11 cellular contexts compared by ENCODE assay signal in genomic region chr2:207162319-207162718, GRCh38. TPM values are rescaled to one million over a fixed set of nuclear protein-coding genes. Genes with fewer than 3 reads are reported as not detected.
DNase-seq lines count a peak whose midpoint lies in the region; ATAC-seq and TF ChIP-seq lines count a peak whose summit lies in the region.
"Had no signal": no experiment of that assay in that cellular context is flagged by ENCODE, and none has a peak within 500 bp of the region (broad histone marks: within the 10 kb centered on the region; RNA-seq: fewer than 3 reads in every experiment).

No MANE protein-coding gene starts in this region.

- H3K27me3 ChIP-seq in gastrocnemius medialis: peaks cover 0 to 9% (median 0%) of the 10 kb centered on the region in 3 donors

- no peaks in the 10 kb centered on the region for H3K36me3 ChIP-seq in gastrocnemius medialis

- H3K4me3 ChIP-seq in fibroblast of the aortic adventitia (ENCODE audit: low read depth, low read length): peak overlapping the region; percentile 71
- peak overlapping the region; percentile 71 to 90 (median 78) for H3K4me3 ChIP-seq in gastrocnemius medialis

- intact Hi-C loops in gastrocnemius medialis (cut with DNase I; ENCODE audit: low total_unique reads) (loop anchor here (5.0 to 10.0 kb wide), 3 partner anchors 70 to 178 kb away; no protein-coding TSS in a partner anchor), posterior cingulate gyrus (cut with DNase I) (loop anchor here (5.0 to 10.0 kb wide), 4 partner anchors 48 to 360 kb away; no protein-coding TSS in a partner anchor)

- peaks cover 37 to 58% of the 10 kb centered on the region in 2 donors for H3K4me1 ChIP-seq in gastrocnemius medialis

- peak overlapping the region; percentile 97 to 100 (median 100) for H3K27ac ChIP-seq in gastrocnemius medialis
- H3K27ac ChIP-seq: HL-60 had no signal

- DNase-seq in ELR (ENCODE audit: low read depth) (peak; percentile 55), fibroblast of the aortic adventitia (ENCODE audit: low read depth) (peak; percentile 70), gastrocnemius medialis (no peak), posterior cingulate gyrus (no peak), NCI-H774 (lab: John Stamatoyannopoulos, UW) (no peak)
- DNase-seq in activated CD4-positive, CD25-positive, alpha-beta regulatory T cell (lab: John Stamatoyannopoulos, UW): no peak

- no peaks in the 10 kb centered on the region for H3K9me3 ChIP-seq in gastrocnemius medialis

- no peak for TF ChIP-seq POLR2A in gastrocnemius medialis (IDR thresholded peaks at IDR 0.05)

- in situ Hi-C loops in gastrocnemius medialis (cut with MboI; ENCODE audit: low sequenced_read_pairs in 4 of 4): no loop called here

- TF ChIP-seq CTCF in fibroblast of the aortic adventitia (IDR thresholded peaks at IDR 0.05; ENCODE audit: insufficient read depth, low read length) (no peak), gastrocnemius medialis (IDR thresholded peaks at IDR 0.05 in 4 of 5, conservative IDR thresholded peaks at IDR 0.05 in 1 of 5) (no peak)

- no peak; the same call in 2 of the 3 replicates for ATAC-seq in SK-N-SH treated with all-trans-retinoic acid at 6 μM for 48 hours
- ATAC-seq in gastrocnemius medialis: no peak
- ATAC-seq in GM21515 (IDR thresholded peaks at IDR 0.05; ENCODE audit: unreplicated experiment): no peak
- ATAC-seq: activated naive CD4-positive, alpha-beta T cell treated with anti-CD3 and anti-CD28 coated beads, Interleukin-2, amount 50 U/mL, for 72 hours; natural killer cell treated with Interleukin-12 subunit alpha and Interleukin-12 subunit beta and Interleukin-15 and Interleukin-18, amount 100 ng/mL, for 72 hours had no signal

TF ChIP-seq in SK-N-SH treated with all-trans-retinoic acid at 6 μM for 48 hours, 23 proteins besides CTCF, POLR2A, EP300 and RAD21:
- TF ChIP-seq ZNF70 (CRISPR knock-in tag; IDR thresholded peaks at IDR 0.05) (no peak), ARNTL (CRISPR knock-in tag; IDR thresholded peaks at IDR 0.05; ENCODE audit: borderline replicate concordance, low read depth) (no peak), SNAI2 (CRISPR knock-in tag; IDR thresholded peaks at IDR 0.05) (no peak), ISL1 (CRISPR knock-in tag; IDR thresholded peaks at IDR 0.05) (0 out of 2 replicates have a peak, but pooled peaks have one; percentile 5), ZFP30 (CRISPR knock-in tag; IDR thresholded peaks at IDR 0.05) (no peak), ZFP3 (CRISPR knock-in tag; IDR thresholded peaks at IDR 0.05) (no peak), PATZ1 (CRISPR knock-in tag; IDR thresholded peaks at IDR 0.05; ENCODE audit: borderline replicate concordance) (no peak), ZC3H10 (CRISPR knock-in tag; IDR thresholded peaks at IDR 0.05) (no peak)
TF ChIP-seq in SK-N-SH treated with all-trans-retinoic acid at 6 μM for 48 hours: peak in this region for 1.

RNA-seq across cellular contexts. Expression of gene KLF7, which starts 3.4 kb away (rescaled TPM):
- 12.3 and 38.5 TPM in 2 replicates for total RNA-seq in fibroblast of the aortic adventitia (ENCODE audit: low replicate concordance)
- total RNA-seq in gastrocnemius medialis: 10 to 100 TPM in 1 of 4 donors, 1 to 10 TPM in 3; 6.8 to 12.0 (median 7.6) TPM

Comparison
In these comparisons a context has a peak if more than half of its experiments do, and no peak if none do; other contexts are left out.
1. DNase-seq: peak in ELR (single experiment) and fibroblast of the aortic adventitia (single experiment); none in gastrocnemius medialis (0 of 2), posterior cingulate gyrus (0 of 10), activated CD4-positive, CD25-positive, alpha-beta regulatory T cell (0 of 4) and NCI-H774 (single experiment).